12 cellular contexts compared by ENCODE assay signal in the genomic region with DNA sequence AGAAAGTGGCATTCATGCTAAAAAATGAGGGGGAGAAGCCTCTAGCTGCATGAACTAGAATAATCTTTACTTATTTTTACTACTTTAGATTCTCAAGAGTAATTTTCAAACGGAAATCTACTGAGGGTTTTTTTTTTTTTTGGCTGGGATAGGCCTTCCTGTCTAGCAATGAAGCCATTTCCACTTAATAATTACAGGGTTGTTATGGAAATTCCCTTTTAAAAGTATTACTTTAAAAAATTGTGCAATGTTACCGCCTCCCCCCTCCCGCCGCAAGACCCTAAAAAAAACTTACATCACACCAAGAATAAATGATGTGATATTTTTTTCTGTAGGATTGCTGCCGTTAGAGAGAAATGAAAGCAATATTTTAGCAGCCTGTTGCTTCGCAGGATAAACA. TPM values are rescaled to one million over a fixed set of nuclear protein-coding genes. Genes with fewer than 3 reads are reported as not detected.
DNase-seq lines count a peak whose midpoint lies in the region; ATAC-seq, FAIRE-seq and TF ChIP-seq lines count a peak whose summit lies in the region.
"Had no signal": no experiment of that assay in that cellular context is flagged by ENCODE, and none has a peak within 500 bp of the region (broad histone marks: within the 10 kb centered on the region; RNA-seq: fewer than 3 reads in every experiment).

No MANE protein-coding gene starts in this region.

- H2AFZ ChIP-seq in K562 (ENCODE audit: low read depth, low read length): peak overlapping the region; percentile 54; the same call in 1 of the 2 replicates

- in situ Hi-C loops in K562 (cut with MboI): loop anchor here (25.0 kb wide), 1 partner anchor 1267 kb away; a partner anchor contains a TSS

- H3K79me2 ChIP-seq in K562 (ENCODE audit: control insufficient read depth, insufficient read depth, low read length): peaks cover 78% of the 10 kb centered on the region

- no peak overlapping the region for H3K4me3 ChIP-seq in right atrium auricular region
- no peak overlapping the region for H3K4me3 ChIP-seq in K562
- no peak overlapping the region for H3K4me3 ChIP-seq in muscle layer of duodenum (ENCODE audit: low read depth in 1 of 2, low read length in 2 of 2)
- no peak overlapping the region for H3K4me3 ChIP-seq in vagina

- no peaks in the 10 kb centered on the region for H3K9me3 Mint-ChIP-seq in endothelial cell (ENCODE audit: unreplicated experiment)
- H3K9me3 Mint-ChIP-seq: IgD-negative memory B cell, memory B cell had no signal

- no peaks in the 10 kb centered on the region for H3K27me3 ChIP-seq in right atrium auricular region
- no peaks in the 10 kb centered on the region for H3K27me3 ChIP-seq in K562 (ENCODE audit: control insufficient read depth in 2 of 2, insufficient read depth in 2 of 2, low read length in 2 of 2)
- H3K27me3 ChIP-seq in muscle layer of duodenum (ENCODE audit: low read depth, low read length): no peaks in the 10 kb centered on the region
- no peaks in the 10 kb centered on the region for H3K27me3 ChIP-seq in vagina
- H3K27me3 ChIP-seq: BE2C had no signal

- H3K36me3 ChIP-seq in right atrium auricular region (no peaks in the 10 kb centered on the region), K562 (ENCODE audit: control insufficient read depth, insufficient read depth, low read length) (no peaks in the 10 kb centered on the region), muscle layer of duodenum (ENCODE audit: control insufficient read depth in 1 of 2, insufficient read depth in 2 of 2, low read length in 2 of 2) (no peaks in the 10 kb centered on the region), vagina (no peaks in the 10 kb centered on the region)
- H3K36me3 ChIP-seq: BE2C had no signal

- no peaks in the 10 kb centered on the region for H3K9me1 ChIP-seq in K562 (ENCODE audit: control insufficient read depth, insufficient read depth, low read length)

- no peak overlapping the region for H3K4me3 Mint-ChIP-seq in endothelial cell (ENCODE audit: unreplicated experiment)
- H3K4me3 Mint-ChIP-seq: IgD-negative memory B cell, memory B cell had no signal

- H3K27ac Mint-ChIP-seq in endothelial cell (ENCODE audit: unreplicated experiment): no peak overlapping the region
- H3K27ac Mint-ChIP-seq: IgD-negative memory B cell, memory B cell had no signal

- TF ChIP-seq POLR2A in K562 (conservative IDR thresholded peaks at IDR 0.05): no peak
- no peak for TF ChIP-seq POLR2A in vagina (IDR thresholded peaks at IDR 0.05)

- 4% methylated on average over 5 of the region's 6 CpGs for WGBS in K562 (ENCODE audit: insufficient coverage, low coverage, missing lambda C conversion rate)

- peak overlapping the region in 1 of 2 experiments; percentile 62; a peak in 2 of 4 replicates for H3K9ac ChIP-seq in K562 (ENCODE audit: insufficient read depth in 1 of 2, low read depth in 2 of 2, low read length in 2 of 2)

- intact Hi-C loops in Right ventricle myocardium superior (cut with DNase I) (no loop called here), K562 (cut with micrococcal nuclease) (loop anchor here (1.0 to 5.0 kb wide), 2 partner anchors 11 to 1267 kb away; a partner anchor contains a TSS), vagina (cut with DNase I) (no loop called here)

- H3K36me3 Mint-ChIP-seq in endothelial cell (ENCODE audit: low read depth, unreplicated experiment): no peaks in the 10 kb centered on the region

- peak overlapping the region; percentile 28 for H3K4me2 ChIP-seq in K562 (ENCODE audit: insufficient read depth, low read length)

- H3K4me1 ChIP-seq in right atrium auricular region (peaks cover 0 to 57% of the 10 kb centered on the region in 2 donors), K562 (replicated peaks in 1 of 2; ENCODE audit: control insufficient read depth in 2 of 2, insufficient read depth in 2 of 2, low read length in 2 of 2) (peaks cover 24 to 77% of the 10 kb centered on the region in 2 experiments), muscle layer of duodenum (ENCODE audit: control insufficient read depth in 1 of 2, insufficient read depth in 2 of 2, low read length in 2 of 2) (peaks cover 7 to 8% of the 10 kb centered on the region in 2 donors), vagina (peaks cover 59% of the 10 kb centered on the region)
- H3K4me1 ChIP-seq: BE2C had no signal

- no peaks in the 10 kb centered on the region for H3K9me3 ChIP-seq in right atrium auricular region
- no peaks in the 10 kb centered on the region for H3K9me3 ChIP-seq in K562 (replicated peaks; ENCODE audit: control insufficient read depth, insufficient read depth, low read depth, low read length)
- H3K9me3 ChIP-seq in muscle layer of duodenum (ENCODE audit: control insufficient read depth in 1 of 2, low read length in 2 of 2): no peaks in the 10 kb centered on the region
- H3K9me3 ChIP-seq in vagina: no peaks in the 10 kb centered on the region
- H3K9me3 ChIP-seq: BE2C had no signal

- no peaks in the 10 kb centered on the region for H4K20me1 ChIP-seq in K562 (replicated peaks; ENCODE audit: control insufficient read depth, insufficient read depth, low read length)

- POLR2A ChIA-PET in K562 (lab: Yijun Ruan, JAX): interaction anchor here (0.7 to 1.1 kb wide), 2 partner anchors 28 to 328 kb away, joined by 3 to 4 read pairs; no protein-coding TSS in a partner anchor

- TF ChIP-seq RAD21 in K562 (CRISPR knock-in tag; conservative IDR thresholded peaks at IDR 0.05 in 1 of 2, IDR thresholded peaks at IDR 0.05 in 1 of 2): no peak

- DNase-seq in right atrium auricular region (ENCODE audit: low spot score) (no peak), Right ventricle myocardium superior (no peak), K562 (ENCODE audit: extremely low read depth in 1 of 4, low spot score in 3 of 4) (no peak), vagina (ENCODE audit: extremely low spot score in 2 of 2) (no peak), endothelial cell (ENCODE audit: low spot score) (no peak), amygdala (lab: John Stamatoyannopoulos, UW) (no peak)
- no peak for DNase-seq in activated effector memory CD4-positive, alpha-beta T cell treated with Interleukin-2 at 50 U/mL for 16 hours
- DNase-seq: BE2C, NCI-H2171 treated with DMSO at 0.1 percent for 48 hours had no signal

- peaks cover 59% of the 10 kb centered on the region for H3K4me1 Mint-ChIP-seq in endothelial cell (ENCODE audit: unreplicated experiment)
- H3K4me1 Mint-ChIP-seq: IgD-negative memory B cell, memory B cell had no signal

- BruUV-seq in K562 (replicated peaks; lab: Mats Ljungman, UMichigan): no TSS peak

- H3K27me3 Mint-ChIP-seq in endothelial cell (ENCODE audit: unreplicated experiment): peaks cover 2% of the 10 kb centered on the region

- CTCF ChIA-PET in K562 (lab: Yijun Ruan, JAX; ENCODE audit: low intra/inter-chr PET ratio): no interaction called here

- no peak for ATAC-seq in Right ventricle myocardium superior (ENCODE audit: poor library complexity)
- no peak for ATAC-seq in K562

- H3K27ac ChIP-seq in right atrium auricular region (peak overlapping the region; percentile 54 to 72), K562 (ENCODE audit: extremely low read depth, low read depth, low read length) (peak overlapping the region; percentile 95), muscle layer of duodenum (ENCODE audit: low read length) (peak overlapping the region; percentile 47), vagina (peak overlapping the region; percentile 81)

- FAIRE-seq in K562 (lab: Jason Lieb, UNC): no peak

- no peak for TF ChIP-seq EP300 in K562 (IDR thresholded peaks at IDR 0.05; ENCODE audit: low read length)

- TF ChIP-seq CTCF in right atrium auricular region (IDR thresholded peaks at IDR 0.05): no peak
- no peak for TF ChIP-seq CTCF in K562 (IDR thresholded peaks at IDR 0.05 in 2 of 3, conservative IDR thresholded peaks at IDR 0.05 in 1 of 3; ENCODE audit: insufficient read depth in 2 of 3, low read depth in 1 of 3, low read length in 3 of 3)
- TF ChIP-seq CTCF in vagina (IDR thresholded peaks at IDR 0.05): no peak
- no peak for TF ChIP-seq CTCF in endothelial cell (IDR thresholded peaks at IDR 0.05; ENCODE audit: unreplicated experiment)

TF ChIP-seq in K562, 482 proteins besides CTCF, POLR2A, EP300 and RAD21 (continues in another document):
- TF ChIP-seq HNRNPL (IDR thresholded peaks at IDR 0.05; ENCODE audit: low read depth, low read length) (no peak), ELF1 (tag; IDR thresholded peaks at IDR 0.05) (peak; percentile 30; the same call in 1 of the 2 replicates), XRCC5 (IDR thresholded peaks at IDR 0.05; ENCODE audit: low read depth, low read length) (no peak), DDX20 (tag; IDR thresholded peaks at IDR 0.05; ENCODE audit: low read depth) (no peak), CEBPB (tag; IDR thresholded peaks at IDR 0.05) (peak; percentile 81), CEBPG (CRISPR knock-in tag; IDR thresholded peaks at IDR 0.05) (no peak), CEBPG (tag; conservative IDR thresholded peaks at IDR 0.05 in 1 of 2, IDR thresholded peaks at IDR 0.05 in 1 of 2) (peak; percentile 68 to 70), POLR2H (tag; IDR thresholded peaks at IDR 0.05; ENCODE audit: low read depth) (0 out of 2 replicates have a peak, but pooled peaks have one; percentile 42)

RNA-seq across cellular contexts. Expression of a gene that starts 32.5 kb away (rescaled TPM):
- 10 to 100 TPM; 13.3 to 25.0 TPM for total RNA-seq in right atrium auricular region
- 10.9 TPM for total RNA-seq in Right ventricle myocardium superior
- 106 and 313 TPM in 2 replicates for total RNA-seq in K562 (2011; cell fraction: chromatin; rRNA removed; ENCODE audit: low replicate concordance)
- total RNA-seq in K562 (2011; cell fraction: nucleolus; rRNA removed): 71.9 and 88.4 TPM in 2 replicates
- total RNA-seq in K562 (2011; cell fraction: nucleoplasm; rRNA removed): 146 and 153 TPM in 2 replicates
- 96.3 and 118 TPM in 2 replicates for total RNA-seq in K562 (2014; rRNA removed)
- total RNA-seq in K562 (2014; rRNA removed; fragmentation: Illumina TruSeq; extraction: Trizol): 226 and 276 TPM in 2 replicates
- total RNA-seq in K562 (2015; rRNA removed; fragmentation: Illumina TruSeq; extraction: Trizol): 118 and 129 TPM in 2 replicates
- total RNA-seq in K562 (2021): 130 and 134 TPM in 2 replicates
- 170 and 244 TPM in 2 replicates for polyA plus RNA-seq in K562 (2011; rRNA removed)
- 44.4 and 98.4 TPM in 2 replicates for polyA plus RNA-seq in K562 (2011; cell fraction: cytosol; rRNA removed)
- polyA plus RNA-seq in K562 (2011; cell fraction: nucleus; rRNA removed): 65.4 and 97.9 TPM in 2 replicates
- 85.7 and 127 TPM in 2 replicates for polyA plus RNA-seq in K562 (2012)
- polyA plus RNA-seq in K562 (2014; fragmentation: Illumina TruSeq; extraction: Trizol): 172 and 178 TPM in 2 replicates
- 100 to 1,000 TPM; 553 to 688 TPM for polyA plus RNA-seq in K562 (2014; fragmentation: Nextera tagmentation; extraction: Ambion mirVana)
- polyA plus RNA-seq in K562 (2014; rRNA removed): 143 and 153 TPM in 2 replicates
- polyA minus RNA-seq in K562 (2011; rRNA and poly(A)+ RNA removed): 304 and 306 TPM in 2 replicates
- polyA minus RNA-seq in K562 (2011; cell fraction: cytosol; rRNA and poly(A)+ RNA removed): 57.3 and 86.6 TPM in 2 replicates
- polyA minus RNA-seq in K562 (2011; cell fraction: nucleus; rRNA and poly(A)+ RNA removed): 110 and 254 TPM in 2 replicates
- 58.2 TPM for total RNA-seq in vagina
- total RNA-seq in endothelial cell (ENCODE audit: unreplicated experiment): 41.2 TPM
